ENCODE assay signal across 30 cellular contexts in genomic region chr7:82839063-82839462, GRCh38.
"Had no signal": no experiment of that assay in that cellular context is flagged by ENCODE, and none has a peak within 500 bp of the region (broad histone marks: within the 10 kb centered on the region; RNA-seq: fewer than 3 reads in every experiment).

No MANE protein-coding gene starts in this region.

- H3K27me3 Mint-ChIP-seq: activated naive CD8-positive, alpha-beta T cell; central memory CD8-positive, alpha-beta T cell; dendritic cell treated with granulocyte-macrophage colony-stimulating factor and Interleukin-4, amounts not matched to agents 40 ng/mL and 50 ng/mL, for 4 days; natural killer cell treated with Interleukin-12 subunit alpha and Interleukin-12 subunit beta and Interleukin-15 and Interleukin-18, amount 100 ng/mL, for 72 hours; stimulated activated memory B cell treated with anti-CD40 and anti-IgM and Interleukin-4, amounts not matched to agents 10 μg/mL and 1 μg/mL and 100 μg/mL, for 72 hours; stimulated activated naive CD8-positive, alpha-beta T cell treated with anti-CD3 and anti-CD28 coated beads, Interleukin-15, amount 100 ng/mL, for 72 hours; type B pancreatic cell had no signal

- H3K4me1 Mint-ChIP-seq: central memory CD8-positive, alpha-beta T cell; stimulated activated memory B cell treated with anti-CD40 and anti-IgM and Interleukin-4, amounts not matched to agents 10 μg/mL and 1 μg/mL and 100 μg/mL, for 72 hours; stimulated activated naive CD8-positive, alpha-beta T cell treated with anti-CD3 and anti-CD28 coated beads, Interleukin-15, amount 100 ng/mL, for 72 hours had no signal

- H3K4me1 ChIP-seq: esophagus squamous epithelium, heart right ventricle, parathyroid adenoma, psoas muscle, vagina had no signal

- H3K9me3 Mint-ChIP-seq: dendritic cell treated with granulocyte-macrophage colony-stimulating factor and Interleukin-4, amounts not matched to agents 40 ng/mL and 50 ng/mL, for 4 days; type B pancreatic cell had no signal

- H3K79me2 ChIP-seq: parathyroid adenoma had no signal

- H3K27me3 ChIP-seq: esophagus squamous epithelium, heart right ventricle, neutrophil, sigmoid colon, vagina had no signal

- H3K4me3 ChIP-seq: esophagus squamous epithelium, heart right ventricle, mucosa of descending colon, psoas muscle, sigmoid colon, vagina had no signal

- ATAC-seq: activated T-cell treated with anti-CD3 and anti-CD28 coated beads, Interleukin-2, amount 50 U/mL, for 72 hours; heart right ventricle; left cardiac atrium; left ventricle myocardium superior; mucosa of descending colon; natural killer cell treated with Interleukin-12 subunit alpha and Interleukin-12 subunit beta and Interleukin-15 and Interleukin-18, amount 100 ng/mL, for 72 hours; psoas muscle; stimulated activated memory B cell treated with anti-CD40 and anti-IgM and Interleukin-4, amounts not matched to agents 10 μg/mL and 1 μg/mL and 100 μg/mL, for 72 hours; stimulated activated naive CD8-positive, alpha-beta T cell treated with anti-CD3 and anti-CD28 coated beads, Interleukin-15, amount 100 ng/mL, for 72 hours had no signal

- H2AFZ ChIP-seq: parathyroid adenoma had no signal

- H3K9me3 ChIP-seq: esophagus squamous epithelium, mucosa of descending colon, neutrophil, psoas muscle, sigmoid colon, vagina had no signal

- H3K4me3 Mint-ChIP-seq: activated naive CD8-positive, alpha-beta T cell; activated T-cell treated with anti-CD3 and anti-CD28 coated beads, Interleukin-2, amount 50 U/mL, for 72 hours; central memory CD8-positive, alpha-beta T cell; dendritic cell treated with granulocyte-macrophage colony-stimulating factor and Interleukin-4, amounts not matched to agents 40 ng/mL and 50 ng/mL, for 4 days; natural killer cell treated with Interleukin-12 subunit alpha and Interleukin-12 subunit beta and Interleukin-15 and Interleukin-18, amount 100 ng/mL, for 72 hours; stimulated activated memory B cell treated with anti-CD40 and anti-IgM and Interleukin-4, amounts not matched to agents 10 μg/mL and 1 μg/mL and 100 μg/mL, for 72 hours; stimulated activated naive CD8-positive, alpha-beta T cell treated with anti-CD3 and anti-CD28 coated beads, Interleukin-15, amount 100 ng/mL, for 72 hours; type B pancreatic cell had no signal

- H3K9ac ChIP-seq: parathyroid adenoma had no signal

- H3K36me3 Mint-ChIP-seq: activated naive CD8-positive, alpha-beta T cell; stimulated activated memory B cell treated with anti-CD40 and anti-IgM and Interleukin-4, amounts not matched to agents 10 μg/mL and 1 μg/mL and 100 μg/mL, for 72 hours; type B pancreatic cell had no signal

- DNase-seq: activated CD4-positive, alpha-beta T cell treated with anti-CD3 and anti-CD28 coated beads for 4 hours; activated CD4-positive, alpha-beta T cell treated with anti-CD3 and anti-CD28 coated beads, Interleukin-2, amount 50 U/mL, for 4 hours; activated naive CD4-positive, alpha-beta T cell treated with Interleukin-2 at 50 U/mL for 16 hours; activated T-cell treated with anti-CD3 and anti-CD28 coated beads for 4 hours; activated T-cell treated with anti-CD3 and anti-CD28 coated beads, Interleukin-2, amount 50 U/mL, for 72 hours; anterior cingulate cortex; esophagus squamous epithelium; foreskin melanocyte; heart right ventricle; left cardiac atrium; left ventricle myocardium superior; mucosa of descending colon; psoas muscle; sigmoid colon; small intestine; stimulated activated CD4-positive, alpha-beta T cell treated with anti-CD3 and anti-CD28 coated beads, Interleukin-1b, Interleukin-23, amount 100 ng/mL, for 48 hours; stimulated activated CD4-positive, alpha-beta T cell treated with anti-CD3 and anti-CD28 coated beads, Interleukin-4, amount 100 ng/mL, for 4 hours; stimulated activated CD8-positive, alpha-beta memory T cell treated with anti-CD3 and anti-CD28 coated beads, Interleukin-4, amount 100 ng/mL, for 48 hours; stimulated activated naive CD8-positive, alpha-beta T cell treated with anti-CD3 and anti-CD28 coated beads, Interleukin-15, amount 100 ng/mL, for 72 hours; substantia nigra had no signal

- H3K27ac Mint-ChIP-seq: activated naive CD8-positive, alpha-beta T cell; activated T-cell treated with anti-CD3 and anti-CD28 coated beads, Interleukin-2, amount 50 U/mL, for 72 hours; dendritic cell treated with granulocyte-macrophage colony-stimulating factor and Interleukin-4, amounts not matched to agents 40 ng/mL and 50 ng/mL, for 4 days; natural killer cell treated with Interleukin-12 subunit alpha and Interleukin-12 subunit beta and Interleukin-15 and Interleukin-18, amount 100 ng/mL, for 72 hours; stimulated activated memory B cell treated with anti-CD40 and anti-IgM and Interleukin-4, amounts not matched to agents 10 μg/mL and 1 μg/mL and 100 μg/mL, for 72 hours; stimulated activated naive CD8-positive, alpha-beta T cell treated with anti-CD3 and anti-CD28 coated beads, Interleukin-15, amount 100 ng/mL, for 72 hours; type B pancreatic cell had no signal

- H3K36me3 ChIP-seq: esophagus squamous epithelium, heart right ventricle, neutrophil, sigmoid colon, vagina had no signal

- H3K27ac ChIP-seq: epithelial cell of prostate, esophagus squamous epithelium, heart right ventricle, neutrophil, parathyroid adenoma, psoas muscle, sigmoid colon, vagina had no signal
